6 cellular contexts compared by ENCODE assay signal in the genomic region with DNA sequence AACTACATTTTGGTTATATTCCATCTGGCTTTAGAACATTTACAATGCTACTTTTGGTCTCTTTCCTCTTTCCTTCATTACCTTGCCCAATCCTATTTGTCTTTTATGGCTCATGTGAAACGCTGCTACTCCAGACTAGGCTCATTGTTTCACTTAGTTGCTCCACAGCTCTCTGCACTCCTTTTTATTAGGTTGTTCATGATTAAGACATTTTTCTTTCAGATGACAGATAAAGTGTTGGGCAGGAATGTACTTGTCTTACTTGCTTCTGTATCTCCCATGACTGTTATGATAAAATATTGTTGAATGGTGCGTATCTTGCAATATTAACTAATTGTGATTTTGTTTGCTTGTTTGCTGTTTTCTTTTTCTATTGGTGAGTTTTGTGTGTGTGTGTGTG.
"Had no signal": no experiment of that assay in that cellular context is flagged by ENCODE, and none has a peak within 500 bp of the region (broad histone marks: within the 10 kb centered on the region; RNA-seq: fewer than 3 reads in every experiment).

No MANE protein-coding gene starts in this region.

- H3K27ac ChIP-seq: GM23248 had no signal

- H2AFZ ChIP-seq: GM23248 had no signal

- DNase-seq: GM23248, GOT3, H9, HCEC 1CT, IMR-90 had no signal

- H3K27ac Mint-ChIP-seq: H9 had no signal

- H3K4me1 Mint-ChIP-seq: H9 had no signal

- ATAC-seq: K562 had no signal

- H3K9me3 Mint-ChIP-seq: H9 had no signal

- H3K9ac ChIP-seq: GM23248 had no signal

- H3K4me3 Mint-ChIP-seq: H9 had no signal

- H3K4me3 ChIP-seq: GM23248, K562 had no signal
